ENCODE assay signal across 31 cellular contexts in the genomic region with DNA sequence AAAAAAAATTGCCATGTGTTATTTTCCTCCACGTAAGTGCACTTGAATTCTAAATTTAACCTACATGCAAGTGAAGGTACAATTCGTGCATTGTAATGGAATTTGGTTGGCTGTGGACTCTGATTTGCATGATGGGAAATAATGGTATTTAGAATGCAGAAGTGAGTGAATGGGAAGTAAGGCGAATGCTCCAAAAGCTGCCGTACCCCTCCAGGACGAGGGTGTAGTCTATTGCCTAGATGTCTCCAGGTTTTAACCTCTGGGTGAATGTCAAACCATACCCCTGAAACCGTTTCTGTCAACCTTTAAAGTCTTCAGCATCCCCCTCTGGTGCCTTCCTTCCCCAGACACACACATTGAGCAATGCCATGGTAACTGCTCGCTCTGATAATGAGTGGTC.
"Had no signal": no experiment of that assay in that cellular context is flagged by ENCODE, and none has a peak within 500 bp of the region (broad histone marks: within the 10 kb centered on the region; RNA-seq: fewer than 3 reads in every experiment).

No MANE protein-coding gene starts in this region.

- H3K9me3 ChIP-seq: ascending aorta, breast epithelium, colonic mucosa had no signal

- DNase-seq: activated B cell treated with CpG ODN at 0.5 μM for 24 hours; activated CD4-positive, alpha-beta memory T cell treated with anti-CD3 and anti-CD28 coated beads, Interleukin-2, amount 10 ng/mL, durations not matched to agents 7 days and 5 days; activated CD4-positive, alpha-beta T cell treated with anti-CD3 and anti-CD28 coated beads for 1 hour; activated CD4-positive, alpha-beta T cell treated with anti-CD3 and anti-CD28 coated beads for 4 hours; activated CD4-positive, alpha-beta T cell treated with anti-CD3 and anti-CD28 coated beads, Interleukin-2, amount 10 ng/mL, durations not matched to agents 7 days and 5 days; activated CD4-positive, alpha-beta T cell treated with anti-CD3 and anti-CD28 coated beads, Interleukin-2, amount 50 U/mL, for 4 hours; activated CD8-positive, alpha-beta memory T cell treated with anti-CD3 and anti-CD28 coated beads, Interleukin-2, amount 50 U/mL, for 48 hours; activated gamma-delta T cell; activated naive CD4-positive, alpha-beta T cell; activated naive CD4-positive, alpha-beta T cell treated with anti-CD3 and anti-CD28 coated beads, Interleukin-2, amount 10 ng/mL, durations not matched to agents 7 days and 5 days; activated naive CD8-positive, alpha-beta T cell treated with anti-CD3 and anti-CD28 coated beads, Interleukin-2, amount 10 ng/mL, durations not matched to agents 7 days and 5 days; activated T-cell treated with anti-CD3 and anti-CD28 coated beads for 4 hours; activated T-cell treated with anti-CD3 and anti-CD28 coated beads, Interleukin-2, amount 50 U/mL, for 24 hours; activated T-cell treated with anti-CD3 and anti-CD28 coated beads, Interleukin-2, amount 50 U/mL, for 72 hours; central memory CD4-positive, alpha-beta T cell; cerebellar nuclear complex; colonic mucosa; effector memory CD4-positive, alpha-beta T cell; endodermal cell; foreskin fibroblast; head of caudate nucleus; T-helper 17 cell; T1000; WERI-Rb-1 had no signal

- ATAC-seq: activated naive CD4-positive, alpha-beta T cell treated with anti-CD3 and anti-CD28 coated beads, Interleukin-2, amount 50 U/mL, for 72 hours; activated T-cell treated with anti-CD3 and anti-CD28 coated beads, Interleukin-2, amount 50 U/mL, for 72 hours; esophagus mucosa; T-helper 17 cell had no signal

- H3K4me3 Mint-ChIP-seq: activated B cell treated with CpG ODN at 0.5 μM for 24 hours; activated CD4-positive, alpha-beta memory T cell treated with anti-CD3 and anti-CD28 coated beads, Interleukin-2, amount 10 ng/mL, durations not matched to agents 7 days and 5 days; activated CD4-positive, alpha-beta T cell treated with anti-CD3 and anti-CD28 coated beads, Interleukin-2, amount 10 ng/mL, durations not matched to agents 7 days and 5 days; activated naive CD4-positive, alpha-beta T cell treated with anti-CD3 and anti-CD28 coated beads, Interleukin-2, amount 10 ng/mL, durations not matched to agents 7 days and 5 days; activated naive CD8-positive, alpha-beta T cell treated with anti-CD3 and anti-CD28 coated beads, Interleukin-2, amount 10 ng/mL, durations not matched to agents 7 days and 5 days; activated T-cell treated with anti-CD3 and anti-CD28 coated beads, Interleukin-2, amount 50 U/mL, for 24 hours; activated T-cell treated with anti-CD3 and anti-CD28 coated beads, Interleukin-2, amount 50 U/mL, for 72 hours; brain; endodermal cell; T-helper 17 cell; T-helper 2 cell treated with Interferon-gamma antibody and Interleukin-4, amounts not matched to agents 5 μg/mL and 100 μg/mL, for 36 hours had no signal

- H3K36me3 ChIP-seq: ascending aorta, breast epithelium, cardiac muscle cell, colonic mucosa, WERI-Rb-1 had no signal

- H3K4me1 Mint-ChIP-seq: activated CD4-positive, alpha-beta memory T cell treated with anti-CD3 and anti-CD28 coated beads, Interleukin-2, amount 10 ng/mL, durations not matched to agents 7 days and 5 days; activated CD4-positive, alpha-beta T cell treated with anti-CD3 and anti-CD28 coated beads, Interleukin-2, amount 10 ng/mL, durations not matched to agents 7 days and 5 days; activated naive CD4-positive, alpha-beta T cell treated with anti-CD3 and anti-CD28 coated beads, Interleukin-2, amount 10 ng/mL, durations not matched to agents 7 days and 5 days had no signal

- H3K27me3 ChIP-seq: ascending aorta, breast epithelium, colonic mucosa had no signal

- H3K36me3 Mint-ChIP-seq: activated naive CD4-positive, alpha-beta T cell treated with anti-CD3 and anti-CD28 coated beads, Interleukin-2, amount 10 ng/mL, durations not matched to agents 7 days and 5 days; activated naive CD4-positive, alpha-beta T cell treated with anti-CD3 and anti-CD28 coated beads, Interleukin-2, amount 50 U/mL, for 72 hours; activated naive CD8-positive, alpha-beta T cell treated with anti-CD3 and anti-CD28 coated beads, Interleukin-2, amount 10 ng/mL, durations not matched to agents 7 days and 5 days; brain had no signal

- H3K9me3 Mint-ChIP-seq: activated B cell treated with CpG ODN at 0.5 μM for 24 hours; activated CD4-positive, alpha-beta memory T cell treated with anti-CD3 and anti-CD28 coated beads, Interleukin-2, amount 10 ng/mL, durations not matched to agents 7 days and 5 days; activated CD4-positive, alpha-beta T cell treated with anti-CD3 and anti-CD28 coated beads, Interleukin-2, amount 10 ng/mL, durations not matched to agents 7 days and 5 days; activated naive CD4-positive, alpha-beta T cell treated with anti-CD3 and anti-CD28 coated beads, Interleukin-2, amount 10 ng/mL, durations not matched to agents 7 days and 5 days; activated naive CD4-positive, alpha-beta T cell treated with anti-CD3 and anti-CD28 coated beads, Interleukin-2, amount 50 U/mL, for 72 hours; activated naive CD8-positive, alpha-beta T cell treated with anti-CD3 and anti-CD28 coated beads, Interleukin-2, amount 10 ng/mL, durations not matched to agents 7 days and 5 days; activated T-cell treated with anti-CD3 and anti-CD28 coated beads, Interleukin-2, amount 50 U/mL, for 24 hours; activated T-cell treated with anti-CD3 and anti-CD28 coated beads, Interleukin-2, amount 50 U/mL, for 72 hours; brain; endodermal cell; T-helper 2 cell treated with Interferon-gamma antibody and Interleukin-4, amounts not matched to agents 5 μg/mL and 100 μg/mL, for 36 hours had no signal

- H3K27ac ChIP-seq: ascending aorta, breast epithelium, cardiac muscle cell, colonic mucosa, WERI-Rb-1 had no signal

- H3K27ac Mint-ChIP-seq: activated B cell treated with CpG ODN at 0.5 μM for 24 hours; activated CD4-positive, alpha-beta memory T cell treated with anti-CD3 and anti-CD28 coated beads, Interleukin-2, amount 10 ng/mL, durations not matched to agents 7 days and 5 days; activated CD4-positive, alpha-beta T cell treated with anti-CD3 and anti-CD28 coated beads, Interleukin-2, amount 10 ng/mL, durations not matched to agents 7 days and 5 days; activated naive CD4-positive, alpha-beta T cell treated with anti-CD3 and anti-CD28 coated beads, Interleukin-2, amount 10 ng/mL, durations not matched to agents 7 days and 5 days; activated naive CD4-positive, alpha-beta T cell treated with anti-CD3 and anti-CD28 coated beads, Interleukin-2, amount 50 U/mL, for 72 hours; activated naive CD8-positive, alpha-beta T cell treated with anti-CD3 and anti-CD28 coated beads, Interleukin-2, amount 10 ng/mL, durations not matched to agents 7 days and 5 days; activated T-cell treated with anti-CD3 and anti-CD28 coated beads, Interleukin-2, amount 50 U/mL, for 24 hours; activated T-cell treated with anti-CD3 and anti-CD28 coated beads, Interleukin-2, amount 50 U/mL, for 72 hours; endodermal cell; T-helper 17 cell; T-helper 2 cell treated with Interferon-gamma antibody and Interleukin-4, amounts not matched to agents 5 μg/mL and 100 μg/mL, for 36 hours had no signal

- H3K4me3 ChIP-seq: ascending aorta, breast epithelium, cardiac muscle cell, colonic mucosa had no signal

- H3K4me1 ChIP-seq: ascending aorta, breast epithelium, colonic mucosa had no signal
